1 cellular context compared by ENCODE assay signal in genomic region chr9:76425677-76426453, GRCh38.
TF ChIP-seq lines count a peak whose summit lies in the region.

No MANE protein-coding gene starts in this region.

TF ChIP-seq in K562, 482 proteins besides CTCF, POLR2A, EP300 and RAD21 (continued from another document and continues in another):
- no peak for TF ChIP-seq CTCFL (IDR thresholded peaks at IDR 0.05; ENCODE audit: borderline replicate concordance, insufficient read depth, low read depth, low read length, poor library complexity, severe bottlenecking)
- no peak for TF ChIP-seq REST (CRISPR knock-in tag; IDR thresholded peaks at IDR 0.05; ENCODE audit: low read depth)
- peak; percentile 67 for TF ChIP-seq PYGO2 (tag; IDR thresholded peaks at IDR 0.05)
- no peak for TF ChIP-seq ZNF174 (CRISPR knock-in tag; IDR thresholded peaks at IDR 0.05)
- no peak for TF ChIP-seq BRCA1 (IDR thresholded peaks at IDR 0.05)
- TF ChIP-seq BRCA1 (CRISPR knock-in tag; IDR thresholded peaks at IDR 0.05) = no peak
- TF ChIP-seq ZNF639 (CRISPR knock-in tag; conservative IDR thresholded peaks at IDR 0.05 in 1 of 2, IDR thresholded peaks at IDR 0.05 in 1 of 2) = no peak
- peak; percentile 87 for TF ChIP-seq PTTG1 (tag; IDR thresholded peaks at IDR 0.05; ENCODE audit: low read depth)
- TF ChIP-seq HINFP (tag; conservative IDR thresholded peaks at IDR 0.05; ENCODE audit: low read depth) = peak; percentile 87
- peak; percentile 21; the same call in 1 of the 2 replicates for TF ChIP-seq PKNOX1 (IDR thresholded peaks at IDR 0.05)
- no peak for TF ChIP-seq CHD7 (IDR thresholded peaks at IDR 0.05; ENCODE audit: low read depth, low read length)
- TF ChIP-seq ESRRA (IDR thresholded peaks at IDR 0.05; ENCODE audit: borderline replicate concordance, low read depth) = no peak
- TF ChIP-seq NR4A1 (CRISPR knock-in tag; IDR thresholded peaks at IDR 0.05) = no peak
- TF ChIP-seq NR4A1 (tag; IDR thresholded peaks at IDR 0.05) = peak; percentile 92
- no peak for TF ChIP-seq HDAC1 (IDR thresholded peaks at IDR 0.05)
- 0 out of 2 replicates have a peak, but pooled peaks have one; percentile 48 for TF ChIP-seq BACH1 (tag; IDR thresholded peaks at IDR 0.05)
- TF ChIP-seq TBP (optimal IDR thresholded peaks at IDR 0.05; ENCODE audit: low read depth, low read length) = no peak
- no peak for TF ChIP-seq BMI1 (IDR thresholded peaks at IDR 0.05; ENCODE audit: low read length)
- TF ChIP-seq PTRF (tag; IDR thresholded peaks at IDR 0.05) = peak; percentile 88
- TF ChIP-seq DDX20 (tag; IDR thresholded peaks at IDR 0.05; ENCODE audit: low read depth) = peak; percentile 87
- no peak for TF ChIP-seq NR2C1 (IDR thresholded peaks at IDR 0.05)
- peak; percentile 68 for TF ChIP-seq NR2C1 (tag; IDR thresholded peaks at IDR 0.05)
- TF ChIP-seq ZNF41 (CRISPR knock-in tag; conservative IDR thresholded peaks at IDR 0.05) = no peak
- TF ChIP-seq ZNF175 (CRISPR knock-in tag; IDR thresholded peaks at IDR 0.05; ENCODE audit: low read depth) = no peak
- peak; percentile 76 for TF ChIP-seq C11orf30 (IDR thresholded peaks at IDR 0.05; ENCODE audit: low read depth)
- TF ChIP-seq TRIM24 (IDR thresholded peaks at IDR 0.05) = no peak
- TF ChIP-seq SMAD1 (IDR thresholded peaks at IDR 0.05; ENCODE audit: low read depth, low read length, partially characterized antibody) = no peak
- peak; percentile 33; the same call in 1 of the 2 replicates for TF ChIP-seq TAF7 (tag; IDR thresholded peaks at IDR 0.05)
- no peak for TF ChIP-seq ZNF347 (CRISPR knock-in tag; IDR thresholded peaks at IDR 0.05; ENCODE audit: low read depth)
- no peak for TF ChIP-seq PBX2 (CRISPR knock-in tag; IDR thresholded peaks at IDR 0.05; ENCODE audit: low read depth)
- 0 out of 2 replicates have a peak, but pooled peaks have one; percentile 33 for TF ChIP-seq PBX2 (tag; conservative IDR thresholded peaks at IDR 0.05; ENCODE audit: low read depth)
- peak; percentile 32; the same call in 1 of the 2 replicates for TF ChIP-seq FOSL1 (tag; conservative IDR thresholded peaks at IDR 0.05)
- no peak for TF ChIP-seq DACH1 (IDR thresholded peaks at IDR 0.05; ENCODE audit: partially characterized antibody)
